Comparison of ENCODE assay signal across 8 cellular contexts in the genomic region with DNA sequence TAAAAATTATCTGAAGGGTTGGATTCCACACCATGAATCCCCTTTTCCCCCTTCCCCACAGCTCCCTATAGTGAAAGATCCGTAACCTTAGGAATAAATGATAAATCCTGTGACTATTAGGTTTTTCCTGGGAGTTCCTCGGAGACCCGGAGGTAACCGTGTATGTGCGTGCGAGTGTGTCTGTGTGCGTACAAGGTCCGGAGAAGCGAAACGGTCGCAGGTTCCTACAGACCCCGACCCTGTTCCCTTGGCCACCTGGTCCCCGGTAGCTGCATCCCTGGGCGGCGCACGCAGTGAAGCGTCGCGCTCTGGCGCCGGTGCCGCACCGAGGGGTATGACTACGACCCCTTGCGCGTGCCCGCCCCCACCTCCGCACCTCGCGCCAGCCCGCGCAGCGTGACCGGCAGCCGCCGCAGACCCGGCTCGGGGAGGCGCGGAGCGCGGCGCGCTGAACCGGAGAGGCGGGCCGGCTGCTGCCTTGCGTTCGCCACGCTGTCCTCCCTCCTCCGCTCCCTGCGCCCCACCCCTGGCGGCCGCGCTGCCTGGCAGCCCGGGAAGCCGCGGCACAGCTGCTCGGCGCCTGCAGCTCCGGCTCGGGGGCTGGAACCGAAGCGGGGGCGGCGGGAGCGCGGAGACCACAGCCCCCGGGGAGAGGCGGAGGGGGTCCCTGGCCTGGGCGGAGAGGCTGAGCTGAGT. TPM values are rescaled to one million over a fixed set of nuclear protein-coding genes. Genes with fewer than 3 reads are reported as not detected.
DNase-seq lines count a peak whose midpoint lies in the region; ATAC-seq and TF ChIP-seq lines count a peak whose summit lies in the region.

A gene with protein sequence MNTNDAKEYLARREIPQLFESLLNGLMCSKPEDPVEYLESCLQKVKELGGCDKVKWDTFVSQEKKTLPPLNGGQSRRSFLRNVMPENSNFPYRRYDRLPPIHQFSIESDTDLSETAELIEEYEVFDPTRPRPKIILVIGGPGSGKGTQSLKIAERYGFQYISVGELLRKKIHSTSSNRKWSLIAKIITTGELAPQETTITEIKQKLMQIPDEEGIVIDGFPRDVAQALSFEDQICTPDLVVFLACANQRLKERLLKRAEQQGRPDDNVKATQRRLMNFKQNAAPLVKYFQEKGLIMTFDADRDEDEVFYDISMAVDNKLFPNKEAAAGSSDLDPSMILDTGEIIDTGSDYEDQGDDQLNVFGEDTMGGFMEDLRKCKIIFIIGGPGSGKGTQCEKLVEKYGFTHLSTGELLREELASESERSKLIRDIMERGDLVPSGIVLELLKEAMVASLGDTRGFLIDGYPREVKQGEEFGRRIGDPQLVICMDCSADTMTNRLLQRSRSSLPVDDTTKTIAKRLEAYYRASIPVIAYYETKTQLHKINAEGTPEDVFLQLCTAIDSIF (plus strand): TSS at position 529 of the 696 bp plus-strand sequence. CDS start 295 bp downstream, outside the sequence.

- no peak within 1 kb of the TSS for H2AFZ ChIP-seq in trophoblast cell (ENCODE audit: insufficient read depth, low read length, poor library complexity)

- intact Hi-C loops in heart right ventricle (cut with DNase I), result loop anchor here in 1 of 10 donors (2.0 kb wide), 1 partner anchor 29 kb away; no protein-coding TSS in a partner anchor

- no peak within 1 kb of the TSS for H2BK12ac ChIP-seq in trophoblast cell (ENCODE audit: low read length)

- peaks cover 12% of the 10 kb centered on the region for H3K27me3 Mint-ChIP-seq in activated naive CD8-positive, alpha-beta T cell treated with anti-CD3 and anti-CD28 coated beads, Interleukin-2, amount 50 U/mL, for 24 hours

- no peaks in the 10 kb centered on the region for H3K79me1 ChIP-seq in trophoblast cell (ENCODE audit: low read length)

- no peak within 1 kb of the TSS for H3K9ac ChIP-seq in trophoblast cell (ENCODE audit: low read length)

- H3K4ac ChIP-seq in trophoblast cell (ENCODE audit: low read depth, low read length), result no peak within 1 kb of the TSS

- H3K4me1 Mint-ChIP-seq in activated naive CD8-positive, alpha-beta T cell treated with anti-CD3 and anti-CD28 coated beads, Interleukin-2, amount 50 U/mL, for 24 hours, result peaks cover 22% of the 10 kb centered on the region

- peak within 1 kb of the TSS; percentile 67 for H3K27ac ChIP-seq in SJCRH30
- H3K27ac ChIP-seq in heart right ventricle, result no peak within 1 kb of the TSS
- H3K27ac ChIP-seq in trophoblast cell (ENCODE audit: low read depth, low read length), result no peak within 1 kb of the TSS
- no peak within 1 kb of the TSS for H3K27ac ChIP-seq in urinary bladder (ENCODE audit: low read depth)

- peak within 1 kb of the TSS; percentile 18 for H3K4me3 ChIP-seq in GM12865 (ENCODE audit: low read depth, low read length)
- peak within 1 kb of the TSS; percentile 77 for H3K4me3 ChIP-seq in SJCRH30
- peak within 1 kb of the TSS in 9 of 10 donors; percentile 37 to 60 (median 55) for H3K4me3 ChIP-seq in heart right ventricle
- peak within 1 kb of the TSS; percentile 74 for H3K4me3 ChIP-seq in trophoblast cell (ENCODE audit: low read depth, low read length)
- H3K4me3 ChIP-seq in urinary bladder (ENCODE audit: low read depth, low read length), result peak within 1 kb of the TSS; percentile 35

- H2BK5ac ChIP-seq in trophoblast cell (ENCODE audit: low read depth, low read length, poor library complexity), result no peak within 1 kb of the TSS

- peak; percentile 9 for DNase-seq in GM12865 (ENCODE audit: low read depth)
- peak; percentile 73 to 75 for DNase-seq in SJCRH30
- peak; percentile 51 for DNase-seq in activated naive CD8-positive, alpha-beta T cell treated with anti-CD3 and anti-CD28 coated beads, Interleukin-2, amount 50 U/mL, for 24 hours
- DNase-seq in heart right ventricle, result peak in 1 of 2 donors; percentile 32
- peak in 1 of 2 donors; percentile 39 for DNase-seq in trophoblast cell

- H2AK5ac ChIP-seq in trophoblast cell (ENCODE audit: low read length), result no peak within 1 kb of the TSS

- ATAC-seq in HG02981 (IDR thresholded peaks at IDR 0.05; ENCODE audit: unreplicated experiment), result peak; percentile 51
- peak; percentile 80 for ATAC-seq in activated naive CD8-positive, alpha-beta T cell treated with anti-CD3 and anti-CD28 coated beads, Interleukin-2, amount 50 U/mL, for 24 hours
- peak; percentile 56 to 88 (median 66) for ATAC-seq in heart right ventricle
- no peak for ATAC-seq in GM18517 (IDR thresholded peaks at IDR 0.05; ENCODE audit: unreplicated experiment)

- H4K12ac ChIP-seq in trophoblast cell (ENCODE audit: low read depth, low read length), result no peak within 1 kb of the TSS

- H3K4me3 Mint-ChIP-seq in activated naive CD8-positive, alpha-beta T cell treated with anti-CD3 and anti-CD28 coated beads, Interleukin-2, amount 50 U/mL, for 24 hours, result peak within 1 kb of the TSS; percentile 71

- H2BK120ac ChIP-seq in trophoblast cell (ENCODE audit: insufficient read depth, low read length, poor library complexity), result no peak within 1 kb of the TSS

- no peaks in the 10 kb centered on the region for H3K9me3 Mint-ChIP-seq in activated naive CD8-positive, alpha-beta T cell treated with anti-CD3 and anti-CD28 coated beads, Interleukin-2, amount 50 U/mL, for 24 hours

- H3K4me1 ChIP-seq in SJCRH30 (no peaks in the 10 kb centered on the region), heart right ventricle (peaks cover 0 to 19% (median 9%) of the 10 kb centered on the region in 9 donors), trophoblast cell (ENCODE audit: control insufficient read depth in 1 of 2, insufficient read depth in 2 of 2, low read length in 2 of 2) (peaks cover 7 to 10% of the 10 kb centered on the region in 2 experiments), urinary bladder (ENCODE audit: insufficient read depth) (peaks cover 2% of the 10 kb centered on the region)

- peak within 1 kb of the TSS; percentile 54 for H3K27ac Mint-ChIP-seq in activated naive CD8-positive, alpha-beta T cell treated with anti-CD3 and anti-CD28 coated beads, Interleukin-2, amount 50 U/mL, for 24 hours

- H3K36me3 Mint-ChIP-seq in activated naive CD8-positive, alpha-beta T cell treated with anti-CD3 and anti-CD28 coated beads, Interleukin-2, amount 50 U/mL, for 24 hours (ENCODE audit: low read depth), result no peaks in the 10 kb centered on the region

- no peaks in the 10 kb centered on the region for H3K27me3 ChIP-seq in SJCRH30
- H3K27me3 ChIP-seq in heart right ventricle, result peaks cover 0 to 86% (median 52%) of the 10 kb centered on the region in 7 donors
- H3K27me3 ChIP-seq in trophoblast cell (ENCODE audit: insufficient read depth, low read length), result peaks cover 27% of the 10 kb centered on the region

- no peak within 1 kb of the TSS for H4K8ac ChIP-seq in trophoblast cell (ENCODE audit: low read depth, low read length)

- H3K23ac ChIP-seq in trophoblast cell (ENCODE audit: low read length), result no peak within 1 kb of the TSS

- H3K36me3 ChIP-seq in SJCRH30 (no peaks in the 10 kb centered on the region), heart right ventricle (no peaks in the 10 kb centered on the region), trophoblast cell (ENCODE audit: control insufficient read depth in 1 of 2, insufficient read depth in 2 of 2, low read length in 2 of 2) (no peaks in the 10 kb centered on the region), urinary bladder (ENCODE audit: insufficient read depth) (no peaks in the 10 kb centered on the region)

- H4K91ac ChIP-seq in trophoblast cell (ENCODE audit: low read depth, low read length), result no peak within 1 kb of the TSS

- H3K14ac ChIP-seq in trophoblast cell (ENCODE audit: low read length), result no peak within 1 kb of the TSS

- 3% methylated on average over 62 to 71 of the region's 71 CpGs for WGBS in heart right ventricle, 2 donors
- no CpG with 5 or more reads among the region's 71 CpGs for WGBS in trophoblast cell (ENCODE audit: extremely low coverage, insufficient coverage, insufficient read length)
- WGBS in urinary bladder, result 2% methylated on average over 71 of the region's 71 CpGs

- H3K79me2 ChIP-seq in trophoblast cell (ENCODE audit: control insufficient read depth, insufficient read depth, low read length, poor library complexity), result no peaks in the 10 kb centered on the region

- no peak within 1 kb of the TSS for H3K18ac ChIP-seq in trophoblast cell (ENCODE audit: low read length)

- H3K9me3 ChIP-seq in SJCRH30 (replicated peaks), result no peaks in the 10 kb centered on the region
- peaks cover 0 to 2% (median 0%) of the 10 kb centered on the region in 11 donors for H3K9me3 ChIP-seq in heart right ventricle
- no peaks in the 10 kb centered on the region for H3K9me3 ChIP-seq in trophoblast cell (ENCODE audit: insufficient read depth, low read depth, low read length)

- peak within 1 kb of the TSS; percentile 79 for H3K4me2 ChIP-seq in trophoblast cell (ENCODE audit: low read length)

- TF ChIP-seq CTCF in GM12865 (IDR thresholded peaks at IDR 0.05; ENCODE audit: insufficient read depth, low read depth, low read length, missing control alignments) (no peak), heart right ventricle (IDR thresholded peaks at IDR 0.05) (no peak)

RNA-seq across cellular contexts. Expression of the gene that starts here (rescaled TPM):
- total RNA-seq in SJCRH30 (2014; rRNA removed; shearing (Covaris generic)), result 18.2 and 22.3 TPM in 2 replicates
- total RNA-seq in heart right ventricle (1 to 10 TPM in 4 of 10 donors, under 1 TPM in 6; 0.30 to 1.7 (median 0.97) TPM), urinary bladder (6.5 TPM)
- polyA plus RNA-seq in heart right ventricle (under 1 TPM; 0.25 to 0.51 TPM), urinary bladder (0.79 TPM)
- 0.10 and 0.11 TPM in 2 replicates for polyA plus RNA-seq in trophoblast cell (2013)

Comparison
In these comparisons a context has a peak if more than half of its experiments do, and no peak if none do; other contexts are left out.
1. H3K4me3 ChIP-seq: peak in every context shown above with its lines; median percentile 77 in SJCRH30; 74 in trophoblast cell; 55 in heart right ventricle; 35 in urinary bladder; 18 in GM12865.